In genomic region chr3:67653425-67654098, GRCh38 we compare ENCODE assay signal across 8 cellular contexts. TPM values are rescaled to one million over a fixed set of nuclear protein-coding genes. Genes with fewer than 3 reads are reported as not detected.
A peak's percentile ranks its signal among the peaks of the same experiment; 100 is the strongest.
DNase-seq lines count a peak whose midpoint lies in the region; ATAC-seq and TF ChIP-seq lines count a peak whose summit lies in the region.

No MANE protein-coding gene starts in this region.

- H3K4me1 ChIP-seq in DND-41 (ENCODE audit: insufficient read depth, low read length), result peaks cover 35% of the 10 kb centered on the region
- H3K4me1 ChIP-seq in iPS-15b (ENCODE audit: control insufficient read depth, insufficient read depth, low read length), result peaks cover 13% of the 10 kb centered on the region
- H3K4me1 ChIP-seq in spleen, result peaks cover 28 to 82% (median 69%) of the 10 kb centered on the region in 6 donors

- H3K9me3 ChIP-seq in DND-41 (ENCODE audit: insufficient read depth, low read length, severe bottlenecking) (no peaks in the 10 kb centered on the region), iPS-15b (ENCODE audit: control insufficient read depth, insufficient read depth, low read length) (no peaks in the 10 kb centered on the region), spleen (no peaks in the 10 kb centered on the region)

- H3K27me3 ChIP-seq in DND-41 (ENCODE audit: insufficient read depth, low read length, poor library complexity) (no peaks in the 10 kb centered on the region), iPS-15b (ENCODE audit: control insufficient read depth, insufficient read depth, low read length) (no peaks in the 10 kb centered on the region), spleen (replicated peaks in 1 of 7) (no peaks in the 10 kb centered on the region)

- 9 to 15% (median 12%) methylated on average over 8 of the region's 8 CpGs for WGBS in spleen, 5 donors

- H3K4me3 ChIP-seq in DND-41 (ENCODE audit: low read depth in 1 of 2, low read length in 2 of 2) (peak overlapping the region; percentile 62 to 64), iPS-15b (ENCODE audit: low read depth, low read length) (peak overlapping the region; percentile 73), spleen (peak overlapping the region; percentile 66 to 98 (median 88))

- peak overlapping the region; percentile 80 for H2AFZ ChIP-seq in DND-41 (ENCODE audit: low read depth, low read length)

- CTCF ChIA-PET in activated CD8-positive, alpha-beta T cell treated with anti-CD3 and anti-CD28 coated beads, Interleukin-2, amount 10 ng/mL, durations not matched to agents 7 days and 5 days (lab: Charles Lee), result no interaction called here

- peaks cover 21% of the 10 kb centered on the region for H3K79me2 ChIP-seq in DND-41 (ENCODE audit: insufficient read depth, low read length)

- peaks cover 71% of the 10 kb centered on the region for H3K36me3 Mint-ChIP-seq in activated CD8-positive, alpha-beta T cell treated with anti-CD3 and anti-CD28 coated beads, Interleukin-2, amount 10 ng/mL, durations not matched to agents 7 days and 5 days (ENCODE audit: low read depth)

- no peak for TF ChIP-seq CTCF in DND-41 (IDR thresholded peaks at IDR 0.05; ENCODE audit: borderline replicate concordance, extremely low read depth, low read length, poor library complexity, severe bottlenecking)
- no peak for TF ChIP-seq CTCF in spleen (IDR thresholded peaks at IDR 0.05 in 8 of 11, conservative IDR thresholded peaks at IDR 0.05 in 3 of 11)

- intact Hi-C loops in spleen (cut with DNase I; ENCODE audit: low total_unique reads), result no loop called here

- H4K20me1 ChIP-seq in DND-41 (ENCODE audit: insufficient read depth, low read length), result no peaks in the 10 kb centered on the region

- peaks cover 68% of the 10 kb centered on the region for H3K4me1 Mint-ChIP-seq in activated CD8-positive, alpha-beta T cell treated with anti-CD3 and anti-CD28 coated beads, Interleukin-2, amount 10 ng/mL, durations not matched to agents 7 days and 5 days (ENCODE audit: low read depth)

- H3K27ac ChIP-seq in DND-41 (ENCODE audit: low read length) (peak overlapping the region; percentile 75), spleen (peak overlapping the region; percentile 95 to 99 (median 98))

- H3K9ac ChIP-seq in DND-41 (ENCODE audit: low read depth, low read length), result peak overlapping the region; percentile 86
- peak overlapping the region; percentile 81 for H3K9ac ChIP-seq in iPS-15b (ENCODE audit: low read depth, low read length)

- no peaks in the 10 kb centered on the region for H3K36me3 ChIP-seq in DND-41 (ENCODE audit: insufficient read depth, low read length)
- no peaks in the 10 kb centered on the region for H3K36me3 ChIP-seq in iPS-15b (ENCODE audit: control insufficient read depth, insufficient read depth, low read length)
- H3K36me3 ChIP-seq in spleen, result no peaks in the 10 kb centered on the region

- no peak for TF ChIP-seq POLR2A in spleen (IDR thresholded peaks at IDR 0.05)

- POLR2A ChIA-PET in activated CD8-positive, alpha-beta T cell treated with anti-CD3 and anti-CD28 coated beads, Interleukin-2, amount 10 ng/mL, durations not matched to agents 7 days and 5 days (lab: Charles Lee), result interaction anchor here (0.6 to 1.6 kb wide), 4 partner anchors 30 to 243 kb away, joined by 3 to 5 read pairs (median 4); no protein-coding TSS in a partner anchor

- peaks cover 25% of the 10 kb centered on the region for H3K9me3 Mint-ChIP-seq in activated CD8-positive, alpha-beta T cell treated with anti-CD3 and anti-CD28 coated beads, Interleukin-2, amount 10 ng/mL, durations not matched to agents 7 days and 5 days (ENCODE audit: insufficient read depth)

- peak overlapping the region; percentile 73 for H3K4me2 ChIP-seq in DND-41 (ENCODE audit: insufficient read depth, low read length)

- peak overlapping the region; percentile 74 for H3K27ac Mint-ChIP-seq in activated CD8-positive, alpha-beta T cell treated with anti-CD3 and anti-CD28 coated beads, Interleukin-2, amount 10 ng/mL, durations not matched to agents 7 days and 5 days

- peak; percentile 1; the same call in 1 of the 3 replicates for ATAC-seq in DND-41 (ENCODE audit: insufficient read depth, low read depth)
- ATAC-seq in GM21367 (IDR thresholded peaks at IDR 0.05; ENCODE audit: unreplicated experiment), result peak; percentile 14
- ATAC-seq in HG03558 (IDR thresholded peaks at IDR 0.05; ENCODE audit: extremely low read depth, unreplicated experiment), result peak; percentile 5
- no peak for ATAC-seq in activated CD8-positive, alpha-beta T cell treated with anti-CD3 and anti-CD28 coated beads, Interleukin-2, amount 10 ng/mL, durations not matched to agents 7 days and 5 days

- no peaks in the 10 kb centered on the region for H3K27me3 Mint-ChIP-seq in activated CD8-positive, alpha-beta T cell treated with anti-CD3 and anti-CD28 coated beads, Interleukin-2, amount 10 ng/mL, durations not matched to agents 7 days and 5 days (ENCODE audit: low read depth)

- peak overlapping the region; percentile 82 for H3K4me3 Mint-ChIP-seq in activated CD8-positive, alpha-beta T cell treated with anti-CD3 and anti-CD28 coated beads, Interleukin-2, amount 10 ng/mL, durations not matched to agents 7 days and 5 days

- no peak for DNase-seq in DND-41
- no peak for DNase-seq in activated CD8-positive, alpha-beta T cell treated with anti-CD3 and anti-CD28 coated beads, Interleukin-2, amount 10 ng/mL, durations not matched to agents 7 days and 5 days
- no peak for DNase-seq in spleen
- DNase-seq in NCI-H1092 (lab: John Stamatoyannopoulos, UW), result no peak
- no peak for DNase-seq in NCI-H526 (lab: John Stamatoyannopoulos, UW)

RNA-seq across cellular contexts. Expression of gene SUCLG2, which starts 0.8 kb away (rescaled TPM):
- 10 to 100 TPM; 51.7 to 55.0 TPM for total RNA-seq in activated CD8-positive, alpha-beta T cell treated with anti-CD3 and anti-CD28 coated beads, Interleukin-2, amount 10 ng/mL, durations not matched to agents 7 days and 5 days
- 10 to 100 TPM; 53.3 to 75.6 (median 63.8) TPM for total RNA-seq in spleen
- 10 to 100 TPM; 31.5 to 45.1 (median 41.8) TPM for polyA plus RNA-seq in spleen
